Comparison of ENCODE assay signal across 18 cellular contexts in the genomic region with DNA sequence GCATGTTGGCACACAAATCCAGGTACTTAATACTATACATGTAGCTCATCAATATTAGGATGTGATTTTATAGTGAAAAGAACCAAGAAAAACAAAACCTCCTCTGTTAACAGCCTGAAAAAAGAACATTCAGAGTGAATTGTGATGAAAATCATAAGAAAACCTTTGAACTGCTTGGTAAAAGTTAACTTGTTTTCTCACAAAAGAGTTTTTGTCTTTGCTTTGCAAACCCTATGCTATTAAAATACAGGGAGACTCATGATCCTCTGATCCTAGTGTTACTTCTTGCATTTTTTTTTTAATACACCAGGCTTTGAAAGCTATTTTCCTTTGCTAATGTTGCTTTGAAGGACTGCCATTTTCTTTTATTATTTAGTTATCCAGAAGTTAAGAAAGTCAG. TPM values are rescaled to one million over a fixed set of nuclear protein-coding genes. Genes with fewer than 3 reads are reported as not detected.
DNase-seq lines count a peak whose midpoint lies in the region; TF ChIP-seq lines count a peak whose summit lies in the region.
"Had no signal": no experiment of that assay in that cellular context is flagged by ENCODE, and none has a peak within 500 bp of the region (broad histone marks: within the 10 kb centered on the region; RNA-seq: fewer than 3 reads in every experiment).

No MANE protein-coding gene starts in this region.

- H3K27me3 ChIP-seq in ACC112 (ENCODE audit: insufficient read depth, low read length) (no peaks in the 10 kb centered on the region), adrenal gland (no peaks in the 10 kb centered on the region), hepatocyte (no peaks in the 10 kb centered on the region), esophagus squamous epithelium (no peaks in the 10 kb centered on the region)

- H3K79me2 ChIP-seq in ACC112 (ENCODE audit: control insufficient read depth, insufficient read depth, low read length, unreplicated experiment), result no peaks in the 10 kb centered on the region
- no peaks in the 10 kb centered on the region for H3K79me2 ChIP-seq in hepatocyte

- H3K9me3 ChIP-seq in adrenal gland (replicated peaks in 1 of 3), result no peaks in the 10 kb centered on the region
- no peaks in the 10 kb centered on the region for H3K9me3 ChIP-seq in hepatocyte (ENCODE audit: low read depth)
- H3K9me3 ChIP-seq in esophagus squamous epithelium, result no peaks in the 10 kb centered on the region

- DNase-seq in COLO829 (ENCODE audit: low spot score), result peak; percentile 72
- DNase-seq in adrenal gland, result no peak
- DNase-seq in foreskin melanocyte, result peak; percentile 70
- no peak for DNase-seq in kidney glomerular epithelial cell (lab: John Stamatoyannopoulos, UW)
- DNase-seq in hepatocyte (ENCODE audit: low spot score), result no peak
- no peak for DNase-seq in esophagus squamous epithelium (lab: John Stamatoyannopoulos, UW)
- DNase-seq in NCI-H345 treated with DMSO at 0.1 percent for 48 hours (lab: John Stamatoyannopoulos, UW; ENCODE audit: unreplicated experiment), result no peak
- DNase-seq: COR-L47, DMS 273 treated with DMSO at 0.1 percent for 48 hours, GDM1, MV-4-11, NCI-H1694 treated with DMSO at 0.1 percent for 48 hours, NCI-H510A, NCI-H774, SHP77 had no signal

- H3K4me3 ChIP-seq in ACC112 (ENCODE audit: low read depth, low read length) (peak overlapping the region; percentile 57), adrenal gland (peak overlapping the region in 1 of 4 donors; percentile 33), hepatocyte (no peak overlapping the region), esophagus squamous epithelium (no peak overlapping the region)
- H3K4me3 ChIP-seq: GM23338 had no signal

- no peaks in the 10 kb centered on the region for H4K20me1 ChIP-seq in hepatocyte (ENCODE audit: insufficient read depth, poor library complexity, severe bottlenecking)

- H3K36me3 ChIP-seq in ACC112 (ENCODE audit: insufficient read depth, low read length) (peaks cover 47% of the 10 kb centered on the region), adrenal gland (replicated peaks in 1 of 2) (peaks cover 0 to 27% of the 10 kb centered on the region in 2 donors), hepatocyte (replicated peaks; ENCODE audit: insufficient read depth, low read depth) (no peaks in the 10 kb centered on the region), esophagus squamous epithelium (peaks cover 10 to 98% (median 16%) of the 10 kb centered on the region in 3 donors)

- TF ChIP-seq POLR2A in adrenal gland (IDR thresholded peaks at IDR 0.05) (no peak), esophagus squamous epithelium (IDR thresholded peaks at IDR 0.05) (no peak)

- H3K4me2 ChIP-seq in hepatocyte, result no peak overlapping the region
- H3K4me2 ChIP-seq: GM23338, KMS-11 had no signal

- peak overlapping the region; percentile 58 for H3K27ac ChIP-seq in ACC112 (ENCODE audit: low read depth, low read length)
- peak overlapping the region in 3 of 5 donors; percentile 28 to 62 (median 46) for H3K27ac ChIP-seq in adrenal gland
- H3K27ac ChIP-seq in hepatocyte, result no peak overlapping the region
- no peak overlapping the region for H3K27ac ChIP-seq in esophagus squamous epithelium
- H3K27ac ChIP-seq: KMS-11 had no signal

- no peaks in the 10 kb centered on the region for H3K9me2 ChIP-seq in hepatocyte (replicated peaks; ENCODE audit: insufficient read depth)

- intact Hi-C loops in adrenal gland (cut with DNase I), result no loop called here
- intact Hi-C loops in esophagus squamous epithelium (cut with DNase I), result no loop called here

- peak overlapping the region; percentile 47 for H2AFZ ChIP-seq in ACC112 (ENCODE audit: low read length, unreplicated experiment)
- H2AFZ ChIP-seq in hepatocyte, result no peak overlapping the region
- H2AFZ ChIP-seq: GM23338 had no signal

- H3K4me1 ChIP-seq in ACC112 (ENCODE audit: control insufficient read depth, insufficient read depth, low read length, unreplicated experiment), result peaks cover 18% of the 10 kb centered on the region
- H3K4me1 ChIP-seq in adrenal gland (replicated peaks in 1 of 2), result no peaks in the 10 kb centered on the region
- H3K4me1 ChIP-seq in hepatocyte (ENCODE audit: insufficient read depth), result no peaks in the 10 kb centered on the region
- no peaks in the 10 kb centered on the region for H3K4me1 ChIP-seq in esophagus squamous epithelium

- TF ChIP-seq CTCF in adrenal gland (IDR thresholded peaks at IDR 0.05) (no peak), hepatocyte (IDR thresholded peaks at IDR 0.05; ENCODE audit: poor library complexity) (no peak), esophagus squamous epithelium (IDR thresholded peaks at IDR 0.05) (no peak)

RNA-seq across cellular contexts. Expression of gene QTRT2, which starts 23.7 kb away (rescaled TPM):
- total RNA-seq in adrenal gland, result 10 to 100 TPM; 11.0 to 45.5 (median 22.2) TPM
- 10 to 100 TPM in 1 of 3 donors, 1 to 10 TPM in 2; 6.9 to 35.8 (median 8.2) TPM for polyA plus RNA-seq in adrenal gland
- 14.7 and 18.3 TPM in 2 replicates for total RNA-seq in hepatocyte
- 7.8 and 13.4 TPM in 2 replicates for polyA plus RNA-seq in hepatocyte
- 10 to 100 TPM in 3 of 4 donors, 1 to 10 TPM in 1; 7.5 to 18.2 (median 15.6) TPM for total RNA-seq in esophagus squamous epithelium

RNA-seq across cellular contexts. Expression of gene CCDC191, which starts 23.9 kb away (rescaled TPM):
- total RNA-seq in adrenal gland (1 to 10 TPM in 7 of 8 donors, under 1 TPM in 1; 0.60 to 8.7 (median 3.8) TPM), hepatocyte (3.0 and 3.5 TPM in 2 replicates), esophagus squamous epithelium (1 to 10 TPM in 3 of 4 donors, under 1 TPM in 1; 0.92 to 3.6 (median 1.8) TPM)
- polyA plus RNA-seq in adrenal gland (10 to 100 TPM in 1 of 3 donors, 1 to 10 TPM in 2; 3.7 to 13.1 (median 7.7) TPM), hepatocyte (1.1 and 2.7 TPM in 2 replicates)

Comparison
In these comparisons a context has a peak if more than half of its experiments do, and no peak if none do; other contexts are left out.
1. H3K27ac ChIP-seq: peak in ACC112 (single experiment) and adrenal gland (3 of 5); none in hepatocyte (single experiment) and esophagus squamous epithelium (0 of 4).
2. DNase-seq: peak in COLO829 (single experiment) and foreskin melanocyte (single experiment); none in adrenal gland (0 of 7), kidney glomerular epithelial cell (single experiment), hepatocyte (single experiment), esophagus squamous epithelium (single experiment) and NCI-H345 treated with DMSO at 0.1 percent for 48 hours (single experiment).